8 cellular contexts compared by ENCODE assay signal in the genomic region with DNA sequence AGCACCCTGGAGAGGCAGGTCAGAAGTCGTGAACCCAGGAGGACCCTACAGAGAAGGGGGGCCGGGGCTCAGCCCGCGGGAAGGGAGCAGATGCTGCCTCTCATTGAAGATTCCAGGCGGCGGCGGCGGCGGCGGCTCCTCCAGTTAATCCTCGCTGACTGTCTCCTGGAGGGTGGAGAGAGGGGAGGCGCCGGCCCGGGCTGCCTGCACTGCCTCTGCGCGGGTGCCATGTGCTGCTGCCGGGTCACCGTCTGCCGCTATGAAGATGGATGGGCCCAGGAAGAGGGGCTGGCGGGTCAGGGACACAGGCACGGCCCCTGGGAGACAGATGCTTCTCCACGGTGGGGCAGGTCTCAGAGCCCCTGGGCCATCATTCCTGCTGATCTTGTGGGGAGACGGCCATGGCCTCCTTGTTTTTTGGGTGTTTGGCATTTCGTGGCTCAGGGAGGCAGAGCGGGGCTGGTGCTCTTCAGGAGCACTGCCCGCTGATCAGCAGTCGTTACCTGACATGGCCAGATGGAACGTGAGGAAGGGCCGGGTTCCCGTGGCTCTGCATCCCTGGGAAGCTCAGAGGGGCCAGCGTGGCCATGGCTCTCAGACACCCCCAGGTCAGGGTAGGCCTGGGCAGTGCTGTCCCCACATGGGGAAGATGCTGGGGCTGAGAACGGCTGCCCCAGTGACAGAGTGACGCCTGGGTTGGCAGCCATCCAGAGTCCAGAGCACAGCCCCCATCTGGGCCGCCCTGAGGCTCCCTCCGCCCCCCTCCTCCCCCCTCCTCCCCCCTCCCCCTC. TPM values are rescaled to one million over a fixed set of nuclear protein-coding genes. Genes with fewer than 3 reads are reported as not detected.
A peak's percentile ranks its signal among the peaks of the same experiment; 100 is the strongest.
DNase-seq lines count a peak whose midpoint lies in the region; ATAC-seq and TF ChIP-seq lines count a peak whose summit lies in the region.

No MANE protein-coding gene starts in this region.

- H3K27ac ChIP-seq in right atrium auricular region: peak overlapping the region; percentile 51 to 73

- TF ChIP-seq CTCF in right atrium auricular region (IDR thresholded peaks at IDR 0.05): no peak

- ATAC-seq in stimulated activated memory B cell treated with anti-CD40 and anti-IgM and Interleukin-4, amounts not matched to agents 10 μg/mL and 1 μg/mL and 100 μg/mL, for 72 hours: peak; percentile 35
- ATAC-seq in GM21786 (IDR thresholded peaks at IDR 0.05; ENCODE audit: unreplicated experiment): no peak
- ATAC-seq in GM21390 (IDR thresholded peaks at IDR 0.05; ENCODE audit: unreplicated experiment): no peak

- H3K36me3 Mint-ChIP-seq in activated naive CD8-positive, alpha-beta T cell treated with anti-CD3 and anti-CD28 coated beads for 36 hours: peaks cover 3% of the 10 kb centered on the region
- H3K36me3 Mint-ChIP-seq in stimulated activated memory B cell treated with anti-CD40 and anti-IgM and Interleukin-4, amounts not matched to agents 10 μg/mL and 1 μg/mL and 100 μg/mL, for 72 hours: peaks cover 30% of the 10 kb centered on the region

- in situ Hi-C loops in Caki2 (cut with HindIII; ENCODE audit: low pct_unique_long_range_greater_than_20kb, low sequenced_read_pairs) (no loop called here), KBM-7 (cut with MboI; ENCODE audit: low pct_unique_long_range_greater_than_20kb, low sequenced_read_pairs) (loop anchor here (25.0 kb wide), 1 partner anchor 335 kb away; no protein-coding TSS in a partner anchor)

- H3K9me3 Mint-ChIP-seq in activated naive CD8-positive, alpha-beta T cell treated with anti-CD3 and anti-CD28 coated beads for 36 hours: no peaks in the 10 kb centered on the region
- H3K9me3 Mint-ChIP-seq in stimulated activated memory B cell treated with anti-CD40 and anti-IgM and Interleukin-4, amounts not matched to agents 10 μg/mL and 1 μg/mL and 100 μg/mL, for 72 hours: no peaks in the 10 kb centered on the region

- no peaks in the 10 kb centered on the region for H3K9me3 ChIP-seq in right atrium auricular region

- peaks cover 5% of the 10 kb centered on the region for H3K4me1 Mint-ChIP-seq in activated naive CD8-positive, alpha-beta T cell treated with anti-CD3 and anti-CD28 coated beads for 36 hours
- H3K4me1 Mint-ChIP-seq in stimulated activated memory B cell treated with anti-CD40 and anti-IgM and Interleukin-4, amounts not matched to agents 10 μg/mL and 1 μg/mL and 100 μg/mL, for 72 hours: peaks cover 7% of the 10 kb centered on the region

- H3K27me3 ChIP-seq in right atrium auricular region: no peaks in the 10 kb centered on the region

- H3K4me1 ChIP-seq in right atrium auricular region: peaks cover 0 to 38% of the 10 kb centered on the region in 2 donors

- H3K36me3 ChIP-seq in right atrium auricular region: peaks cover 47% of the 10 kb centered on the region

- DNase-seq in Caki2 (ENCODE audit: low read depth) (peak; percentile 33), KBM-7 (peak; percentile 13), right atrium auricular region (ENCODE audit: low spot score) (no peak)
- DNase-seq in activated naive CD8-positive, alpha-beta T cell treated with anti-CD3 and anti-CD28 coated beads for 36 hours: peak; percentile 49
- DNase-seq in activated effector memory CD4-positive, alpha-beta T cell treated with anti-CD3 and anti-CD28 coated beads, Interleukin-2, amount 50 U/mL, for 16 hours: no peak

- H3K27ac Mint-ChIP-seq in activated naive CD8-positive, alpha-beta T cell treated with anti-CD3 and anti-CD28 coated beads for 36 hours: no peak overlapping the region
- H3K27ac Mint-ChIP-seq in stimulated activated memory B cell treated with anti-CD40 and anti-IgM and Interleukin-4, amounts not matched to agents 10 μg/mL and 1 μg/mL and 100 μg/mL, for 72 hours: peak overlapping the region; percentile 61

- H3K4me3 Mint-ChIP-seq in activated naive CD8-positive, alpha-beta T cell treated with anti-CD3 and anti-CD28 coated beads for 36 hours: no peak overlapping the region
- H3K4me3 Mint-ChIP-seq in stimulated activated memory B cell treated with anti-CD40 and anti-IgM and Interleukin-4, amounts not matched to agents 10 μg/mL and 1 μg/mL and 100 μg/mL, for 72 hours: no peak overlapping the region

- peak overlapping the region in 1 of 2 donors; percentile 4 for H3K4me3 ChIP-seq in right atrium auricular region

- H3K27me3 Mint-ChIP-seq in activated naive CD8-positive, alpha-beta T cell treated with anti-CD3 and anti-CD28 coated beads for 36 hours: no peaks in the 10 kb centered on the region
- no peaks in the 10 kb centered on the region for H3K27me3 Mint-ChIP-seq in stimulated activated memory B cell treated with anti-CD40 and anti-IgM and Interleukin-4, amounts not matched to agents 10 μg/mL and 1 μg/mL and 100 μg/mL, for 72 hours

RNA-seq across cellular contexts. Expression of gene GINS2, which starts 36.1 kb away (rescaled TPM):
- 27.0 and 37.3 TPM in 2 replicates for total RNA-seq in Caki2 (2014; rRNA removed; shearing (Covaris generic); ENCODE audit: low replicate concordance)
- 10 to 100 TPM; 71.5 to 74.1 TPM for total RNA-seq in activated naive CD8-positive, alpha-beta T cell treated with anti-CD3 and anti-CD28 coated beads for 36 hours
- total RNA-seq in right atrium auricular region: under 1 TPM in 1 of 2 donors, not detected in 1; 0.15 TPM

RNA-seq across cellular contexts. Expression of gene GSE1, which starts 39.5 kb away (rescaled TPM):
- 7.1 and 7.9 TPM in 2 replicates for total RNA-seq in Caki2 (2014; rRNA removed; shearing (Covaris generic); ENCODE audit: low replicate concordance)
- total RNA-seq in activated naive CD8-positive, alpha-beta T cell treated with anti-CD3 and anti-CD28 coated beads for 36 hours: 10 to 100 TPM; 25.1 to 27.6 TPM
- total RNA-seq in right atrium auricular region: 10 to 100 TPM; 37.1 to 55.7 TPM

Comparison
In these comparisons a context has a peak if more than half of its experiments do, and no peak if none do; other contexts are left out.
1. DNase-seq: peak in Caki2 (single experiment), KBM-7 (single experiment) and activated naive CD8-positive, alpha-beta T cell treated with anti-CD3 and anti-CD28 coated beads for 36 hours (single experiment); none in right atrium auricular region (single experiment) and activated effector memory CD4-positive, alpha-beta T cell treated with anti-CD3 and anti-CD28 coated beads, Interleukin-2, amount 50 U/mL, for 16 hours (single experiment).
2. RNA of gene GINS2, which starts 36.1 kb away (total RNA-seq): 71.5 to 74.1 TPM in activated naive CD8-positive, alpha-beta T cell treated with anti-CD3 and anti-CD28 coated beads for 36 hours and 27.0 to 37.3 TPM in Caki2; 0.15 TPM in right atrium auricular region; every median in the first group is over 10 times any median in the second.